In genomic region chr6:57224769-57225515, GRCh38 we compare ENCODE assay signal across 1 cellular context.
TF ChIP-seq lines count a peak whose summit lies in the region.

No MANE protein-coding gene starts in this region.

TF ChIP-seq in IMR-90, 13 proteins besides CTCF, POLR2A, EP300 and RAD21:
- TF ChIP-seq MXI1 (IDR thresholded peaks at IDR 0.05; ENCODE audit: borderline replicate concordance, low read depth, low read length) (no peak), RCOR1 (IDR thresholded peaks at IDR 0.05; ENCODE audit: insufficient replicate concordance, low read length) (no peak), CEBPB (IDR thresholded peaks at IDR 0.05; ENCODE audit: low read depth, low read length) (peak; percentile 71), CHD1 (IDR thresholded peaks at IDR 0.05; ENCODE audit: low read depth, low read length) (no peak), RFX5 (IDR thresholded peaks at IDR 0.05; ENCODE audit: low read depth, low read length) (no peak), FOS (IDR thresholded peaks at IDR 0.05; ENCODE audit: low read depth, low read length) (no peak), BHLHE40 (IDR thresholded peaks at IDR 0.05; ENCODE audit: low read depth, low read length) (no peak), MAFK (IDR thresholded peaks at IDR 0.05; ENCODE audit: low read depth, low read length) (no peak)
